ENCODE assay signal across 2 cellular contexts in genomic region chr4:13543091-13543581, GRCh38.
TF ChIP-seq lines count a peak whose summit lies in the region.

No MANE protein-coding gene starts in this region.

TF ChIP-seq in GM23338, 12 proteins besides CTCF, POLR2A, EP300 and RAD21:
- TF ChIP-seq EZH2phosphoT487 (IDR thresholded peaks at IDR 0.05; ENCODE audit: unreplicated experiment) (peak; percentile 6), POLR2AphosphoS5 (IDR thresholded peaks at IDR 0.05; ENCODE audit: low read depth) (no peak), ETS1 (IDR thresholded peaks at IDR 0.05) (no peak), EZH2 (IDR thresholded peaks at IDR 0.05; ENCODE audit: low read depth, unreplicated experiment) (no peak)

TF ChIP-seq in HepG2, 621 proteins besides CTCF, POLR2A, EP300 and RAD21:
- TF ChIP-seq MXD1 (CRISPR knock-in tag; IDR thresholded peaks at IDR 0.05) = no peak
- no peak for TF ChIP-seq REL (CRISPR knock-in tag; conservative IDR thresholded peaks at IDR 0.05)
- no peak for TF ChIP-seq ZBTB3 (CRISPR knock-in tag; IDR thresholded peaks at IDR 0.05; ENCODE audit: borderline replicate concordance, low read depth)
- no peak for TF ChIP-seq RNF2 (conservative IDR thresholded peaks at IDR 0.05; ENCODE audit: low read depth)
- no peak for TF ChIP-seq ZNF343 (CRISPR knock-in tag; IDR thresholded peaks at IDR 0.05)
- no peak for TF ChIP-seq MIXL1 (CRISPR knock-in tag; IDR thresholded peaks at IDR 0.05)
- TF ChIP-seq PHF8 (CRISPR knock-in tag; IDR thresholded peaks at IDR 0.05) = no peak
- no peak for TF ChIP-seq ZNF34 (CRISPR knock-in tag; IDR thresholded peaks at IDR 0.05; ENCODE audit: borderline replicate concordance)
- no peak for TF ChIP-seq KAT2B (IDR thresholded peaks at IDR 0.05; ENCODE audit: borderline replicate concordance, low read depth, low read length)
- no peak for TF ChIP-seq ZNF569 (CRISPR knock-in tag; IDR thresholded peaks at IDR 0.05; ENCODE audit: borderline replicate concordance)
